In genomic region chr19:13116282-13117175, GRCh38 we compare ENCODE assay signal across 8 cellular contexts. TPM values are rescaled to one million over a fixed set of nuclear protein-coding genes. Genes with fewer than 3 reads are reported as not detected.
DNase-seq lines count a peak whose midpoint lies in the region; TF ChIP-seq lines count a peak whose summit lies in the region.

TSS of gene TRMT1 (minus strand) at chr19:13116740. CDS start at chr19:13116399, 341 bp downstream.

- no peaks in the 10 kb centered on the region for H3K9me3 ChIP-seq in NT2/D1 (ENCODE audit: insufficient read depth, low read length)
- H3K9me3 ChIP-seq in endodermal cell (ENCODE audit: control insufficient read depth, low read length): no peaks in the 10 kb centered on the region
- H3K9me3 ChIP-seq in mesodermal cell (ENCODE audit: control insufficient read depth, low read length): no peaks in the 10 kb centered on the region

- no peaks in the 10 kb centered on the region for H3K36me3 ChIP-seq in ACC112 (ENCODE audit: insufficient read depth, low read length)
- peaks cover 63% of the 10 kb centered on the region for H3K36me3 ChIP-seq in NT2/D1 (ENCODE audit: insufficient read depth, insufficient read length, low read length)
- peaks cover 41% of the 10 kb centered on the region for H3K36me3 ChIP-seq in endodermal cell (ENCODE audit: control insufficient read depth, insufficient read depth, low read length)
- peaks cover 47% of the 10 kb centered on the region for H3K36me3 ChIP-seq in mesodermal cell (ENCODE audit: control insufficient read depth, insufficient read depth, low read length)

- peaks cover 37% of the 10 kb centered on the region for H3K4me1 Mint-ChIP-seq in endodermal cell

- peak within 1 kb of the TSS; percentile 99 for H3K27ac Mint-ChIP-seq in endodermal cell

- peaks cover 23% of the 10 kb centered on the region for H3K36me3 Mint-ChIP-seq in endodermal cell (ENCODE audit: low read depth)

- in situ Hi-C loops in GM18951 (cut with MboI; ENCODE audit: low sequenced_read_pairs, unreplicated experiment): no loop called here

- no peaks in the 10 kb centered on the region for H3K27me3 Mint-ChIP-seq in endodermal cell (ENCODE audit: insufficient read depth)

- peaks cover 31% of the 10 kb centered on the region for H3K4me1 ChIP-seq in ACC112 (ENCODE audit: control insufficient read depth, insufficient read depth, low read length, unreplicated experiment)
- peaks cover 27% of the 10 kb centered on the region for H3K4me1 ChIP-seq in NT2/D1 (ENCODE audit: insufficient read depth, insufficient read length)
- H3K4me1 ChIP-seq in endodermal cell (ENCODE audit: control insufficient read depth, insufficient read depth, low read length): peaks cover 19% of the 10 kb centered on the region
- H3K4me1 ChIP-seq in mesodermal cell (ENCODE audit: control insufficient read depth, insufficient read depth, low read length, poor library complexity, severe bottlenecking): peaks cover 25% of the 10 kb centered on the region

- H3K4me3 Mint-ChIP-seq in endodermal cell: peak within 1 kb of the TSS; percentile 96

- no peaks in the 10 kb centered on the region for H3K27me3 ChIP-seq in ACC112 (ENCODE audit: insufficient read depth, low read length)
- no peaks in the 10 kb centered on the region for H3K27me3 ChIP-seq in NT2/D1 (ENCODE audit: insufficient read depth, insufficient read length)
- H3K27me3 ChIP-seq in endodermal cell (ENCODE audit: control insufficient read depth, insufficient read depth, low read length, poor library complexity, severe bottlenecking): no peaks in the 10 kb centered on the region

- peak within 1 kb of the TSS; percentile 100 for H3K9ac ChIP-seq in NT2/D1 (ENCODE audit: insufficient read length, low read depth)
- H3K9ac ChIP-seq in endodermal cell (ENCODE audit: extremely low read depth, low read length, poor library complexity, severe bottlenecking): peak within 1 kb of the TSS; percentile 97

- 0 to 1% methylated on average over 19 to 51 of the region's 51 CpGs for WGBS in endodermal cell (ENCODE audit: insufficient coverage in 1 of 2, insufficient read length in 1 of 2), 2 experiments
- WGBS in mesodermal cell (ENCODE audit: insufficient coverage in 2 of 2), 2 experiments: 0 to 1% methylated on average over 46 to 47 of the region's 51 CpGs

- H3K9me3 Mint-ChIP-seq in endodermal cell: no peaks in the 10 kb centered on the region

- DNase-seq in HUDEP-2 (lab: John Stamatoyannopoulos, UW; ENCODE audit: unreplicated experiment in 76 of 76): peak in 72 of 76 experiments; percentile 66 to 96 (median 90)
- DNase-seq in NT2/D1 (ENCODE audit: low read depth, low spot score): peak; percentile 92
- DNase-seq in activated CD8-positive, alpha-beta memory T cell treated with anti-CD3 and anti-CD28 coated beads for 48 hours (ENCODE audit: low read depth in 2 of 3, low spot score in 2 of 3): peak; percentile 76 to 82 (median 77)
- peak; percentile 98 for DNase-seq in endodermal cell
- peak; percentile 77 for DNase-seq in stimulated activated CD8-positive, alpha-beta memory T cell treated with anti-CD3 and anti-CD28 coated beads, Interleukin-15, amount 100 ng/mL, for 1 hour (ENCODE audit: low read depth)

- H3K27ac ChIP-seq in ACC112 (ENCODE audit: low read depth, low read length): peak within 1 kb of the TSS; percentile 83
- H3K27ac ChIP-seq in endodermal cell (ENCODE audit: low read depth, low read length): peak within 1 kb of the TSS; percentile 74
- H3K27ac ChIP-seq in mesodermal cell (ENCODE audit: low read depth, low read length, severe bottlenecking): peak within 1 kb of the TSS; percentile 94

- no peak for TF ChIP-seq CTCF in endodermal cell (conservative IDR thresholded peaks at IDR 0.05)

- H3K79me2 ChIP-seq in ACC112 (ENCODE audit: control insufficient read depth, insufficient read depth, low read length, unreplicated experiment): peaks cover 43% of the 10 kb centered on the region

- H3K4me3 ChIP-seq in ACC112 (ENCODE audit: low read depth, low read length): peak within 1 kb of the TSS; percentile 96
- peak within 1 kb of the TSS; percentile 100 for H3K4me3 ChIP-seq in NT2/D1 (ENCODE audit: insufficient read length, low read depth)
- peak within 1 kb of the TSS; percentile 96 for H3K4me3 ChIP-seq in endodermal cell (ENCODE audit: low read length)
- H3K4me3 ChIP-seq in mesodermal cell (ENCODE audit: extremely low read depth, insufficient read depth, low read length, poor library complexity, severe bottlenecking): peak within 1 kb of the TSS; percentile 94

- H2AFZ ChIP-seq in ACC112 (ENCODE audit: low read length, unreplicated experiment): peak within 1 kb of the TSS; percentile 85

- peak; percentile 49 for TF ChIP-seq POLR2A in GM18951 (IDR thresholded peaks at IDR 0.05; ENCODE audit: extremely low read depth, insufficient read depth, insufficient read length)

RNA-seq across cellular contexts. Expression of gene TRMT1, which starts in this region (rescaled TPM):
- total RNA-seq in endodermal cell: 10 to 100 TPM; 51.3 to 66.2 TPM
- polyA plus RNA-seq in endodermal cell (2013, experiment 1 of 2): 37.5 TPM
- polyA plus RNA-seq in endodermal cell (2013, experiment 2 of 2): 35.3 TPM
- polyA plus RNA-seq in mesodermal cell (2013, experiment 1 of 2): 36.2 TPM
- polyA plus RNA-seq in mesodermal cell (2013, experiment 2 of 2): 27.4 TPM

Comparison
In these comparisons a context has a peak if more than half of its experiments do, and no peak if none do; other contexts are left out.
1. Peak in every context shown above with its lines: DNase-seq, H3K4me3 ChIP-seq and H3K27ac ChIP-seq.